ENCODE assay signal across 8 cellular contexts in the genomic region with DNA sequence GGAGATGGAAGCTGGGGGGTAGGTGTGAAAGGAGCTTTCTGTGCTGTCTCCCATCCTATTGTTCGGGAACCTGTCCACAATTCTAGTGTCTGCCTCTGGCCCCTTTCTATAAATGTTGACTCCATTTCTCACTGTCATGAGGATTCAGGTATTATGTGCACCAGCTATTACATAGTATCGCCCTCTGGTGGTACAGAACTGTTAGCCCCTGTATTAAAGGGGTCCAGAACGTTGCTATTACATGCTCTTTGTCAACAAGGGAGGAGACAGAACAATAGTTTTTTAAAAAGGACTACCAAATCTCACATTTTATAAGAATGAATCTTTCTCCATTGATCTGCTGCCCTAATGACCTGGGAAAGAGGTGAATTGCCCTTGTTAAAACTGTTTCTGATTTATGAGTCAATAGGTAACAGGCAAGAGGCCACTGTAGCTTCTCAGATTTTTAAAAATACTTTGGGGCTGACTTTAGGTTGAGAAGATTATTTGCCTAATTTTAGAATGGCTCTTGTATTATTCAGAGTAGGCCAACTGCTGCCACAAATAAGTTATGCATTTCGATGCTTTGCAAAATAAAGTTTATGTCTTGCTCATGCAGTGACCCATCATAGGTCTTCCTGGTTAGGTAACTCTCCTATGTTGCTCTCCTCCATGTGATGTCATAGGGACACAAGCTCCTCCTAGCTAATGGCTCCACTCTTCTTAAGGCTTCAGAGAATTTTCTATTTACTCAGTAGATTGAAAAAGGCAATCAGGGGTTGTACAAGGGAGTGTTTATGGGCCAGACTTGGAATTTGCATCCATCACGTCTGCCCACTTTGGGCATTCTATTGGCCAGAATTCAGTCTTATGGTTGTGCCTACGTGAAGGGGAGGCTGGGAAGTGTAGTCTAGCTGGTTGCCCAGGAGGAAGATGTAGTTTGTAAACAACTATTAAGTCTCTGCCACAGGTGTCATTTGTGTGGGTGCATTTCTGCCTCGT. TPM values are rescaled to one million over a fixed set of nuclear protein-coding genes. Genes with fewer than 3 reads are reported as not detected.
DNase-seq lines count a peak whose midpoint lies in the region; ATAC-seq and TF ChIP-seq lines count a peak whose summit lies in the region.

No MANE protein-coding gene starts in this region.

- CTCF ChIA-PET in activated CD8-positive, alpha-beta T cell treated with anti-CD3 and anti-CD28 coated beads for 36 hours (lab: Charles Lee) = interaction anchor here (0.6 to 2.5 kb wide), 31 partner anchors 10 to 225 kb away, joined by 3 to 15 read pairs (median 4); a partner anchor contains a TSS

- H3K4me1 ChIP-seq in right atrium auricular region = peaks cover 0 to 13% of the 10 kb centered on the region in 2 donors
- H3K4me1 ChIP-seq in testis = no peaks in the 10 kb centered on the region

- H3K9me3 Mint-ChIP-seq in CD14-positive monocyte = peaks cover 6 to 11% (median 10%) of the 10 kb centered on the region in 7 donors
- H3K9me3 Mint-ChIP-seq in activated CD8-positive, alpha-beta T cell treated with anti-CD3 and anti-CD28 coated beads for 36 hours = peaks cover 7% of the 10 kb centered on the region

- H3K36me3 ChIP-seq in right atrium auricular region (no peaks in the 10 kb centered on the region), testis (ENCODE audit: low read depth, missing control alignments) (no peaks in the 10 kb centered on the region)

- peaks cover 7 to 9% of the 10 kb centered on the region in 2 donors for H3K36me3 Mint-ChIP-seq in CD14-positive monocyte
- H3K36me3 Mint-ChIP-seq in activated CD8-positive, alpha-beta T cell treated with anti-CD3 and anti-CD28 coated beads for 36 hours (ENCODE audit: low read depth) = no peaks in the 10 kb centered on the region

- H3K27ac Mint-ChIP-seq in CD14-positive monocyte = peak overlapping the region; percentile 86 to 96 (median 94)
- H3K27ac Mint-ChIP-seq in activated CD8-positive, alpha-beta T cell treated with anti-CD3 and anti-CD28 coated beads for 36 hours = no peak overlapping the region

- in situ Hi-C loops in GM13977 (cut with MboI; ENCODE audit: low pct_unique_long_range_greater_than_20kb, low sequenced_read_pairs, unreplicated experiment) = no loop called here

- H3K4me3 ChIP-seq in right atrium auricular region (no peak overlapping the region), testis (no peak overlapping the region)

- H3K27me3 Mint-ChIP-seq in CD14-positive monocyte (ENCODE audit: low read depth in 3 of 3) = peaks cover 0 to 2% (median 0%) of the 10 kb centered on the region in 3 donors
- peaks cover 12% of the 10 kb centered on the region for H3K27me3 Mint-ChIP-seq in activated CD8-positive, alpha-beta T cell treated with anti-CD3 and anti-CD28 coated beads for 36 hours

- H3K9me3 ChIP-seq in right atrium auricular region (peaks cover 0 to 8% of the 10 kb centered on the region in 2 donors), testis (no peaks in the 10 kb centered on the region)

- DNase-seq in CD14-positive monocyte (ENCODE audit: low spot score) = no peak
- peak; percentile 68 for DNase-seq in GM13977 (ENCODE audit: low spot score)
- DNase-seq in NCI-H2029 treated with DMSO at 0.1 percent for 48 hours (lab: John Stamatoyannopoulos, UW) = peak; percentile 75
- peak; percentile 51 for DNase-seq in activated CD8-positive, alpha-beta T cell treated with anti-CD3 and anti-CD28 coated beads for 36 hours
- DNase-seq in right atrium auricular region (ENCODE audit: low spot score) = no peak
- DNase-seq in testis = peak; percentile 43
- DNase-seq in nucleus accumbens (lab: John Stamatoyannopoulos, UW) = no peak

- POLR2A ChIA-PET in activated CD8-positive, alpha-beta T cell treated with anti-CD3 and anti-CD28 coated beads for 36 hours (lab: Charles Lee) = no interaction called here

- H3K27ac ChIP-seq in right atrium auricular region = no peak overlapping the region
- H3K27ac ChIP-seq in testis = no peak overlapping the region

- no peak for TF ChIP-seq POLR2A in testis (IDR thresholded peaks at IDR 0.05)

- H3K27me3 ChIP-seq in right atrium auricular region = no peaks in the 10 kb centered on the region
- no peaks in the 10 kb centered on the region for H3K27me3 ChIP-seq in testis

- peak; percentile 85 for ATAC-seq in HG02870 (IDR thresholded peaks at IDR 0.05; ENCODE audit: unreplicated experiment)
- peak; percentile 97 for ATAC-seq in activated CD8-positive, alpha-beta T cell treated with anti-CD3 and anti-CD28 coated beads for 36 hours

- intact Hi-C loops in CD14-positive monocyte (cut with micrococcal nuclease) = loop anchor here in 1 of 2 donors (10.0 kb wide), 1 partner anchor 52 kb away; no protein-coding TSS in a partner anchor
- intact Hi-C loops in activated CD8-positive, alpha-beta T cell treated with anti-CD3 and anti-CD28 coated beads for 36 hours (cut with micrococcal nuclease) = no loop called here
- intact Hi-C loops in testis (cut with DNase I; ENCODE audit: low total_unique reads) = no loop called here

- WGBS in testis, 2 donors = 63 to 71% methylated on average over 7 of the region's 7 CpGs

- no peak overlapping the region for H3K4me3 Mint-ChIP-seq in CD14-positive monocyte
- no peak overlapping the region for H3K4me3 Mint-ChIP-seq in activated CD8-positive, alpha-beta T cell treated with anti-CD3 and anti-CD28 coated beads for 36 hours

- TF ChIP-seq CTCF in CD14-positive monocyte (IDR thresholded peaks at IDR 0.05) (peak; percentile 78), GM13977 (IDR thresholded peaks at IDR 0.05; ENCODE audit: extremely low read depth, insufficient read depth, missing control alignments) (peak; percentile 72), right atrium auricular region (IDR thresholded peaks at IDR 0.05) (peak; percentile 56 to 73), testis (IDR thresholded peaks at IDR 0.05) (peak in 2 of 3 experiments; percentile 49 to 63)
- peak; percentile 77 for TF ChIP-seq CTCF in activated CD8-positive, alpha-beta T cell treated with anti-CD3 and anti-CD28 coated beads for 36 hours (IDR thresholded peaks at IDR 0.05)

- H3K4me1 Mint-ChIP-seq in CD14-positive monocyte = peaks cover 77% of the 10 kb centered on the region
- peaks cover 4% of the 10 kb centered on the region for H3K4me1 Mint-ChIP-seq in activated CD8-positive, alpha-beta T cell treated with anti-CD3 and anti-CD28 coated beads for 36 hours (ENCODE audit: low read depth)

RNA-seq across cellular contexts. Expression of a gene that starts 20.8 kb away (rescaled TPM):
- polyA plus RNA-seq in CD14-positive monocyte (under 1 TPM; 0.14 to 0.15 TPM), testis (ENCODE audit: insufficient read depth, low read depth, low replicate concordance) (not detected)
- not detected for total RNA-seq in activated CD8-positive, alpha-beta T cell treated with anti-CD3 and anti-CD28 coated beads for 36 hours
- total RNA-seq in right atrium auricular region (not detected), testis (not detected)

RNA-seq across cellular contexts. Expression of a gene that starts 25.8 kb away (rescaled TPM):
- polyA plus RNA-seq in CD14-positive monocyte = under 1 TPM; 0.29 to 0.50 TPM
- not detected for total RNA-seq in activated CD8-positive, alpha-beta T cell treated with anti-CD3 and anti-CD28 coated beads for 36 hours
- not detected for total RNA-seq in right atrium auricular region
- under 1 TPM; 0.06 to 0.16 TPM for total RNA-seq in testis
- 1.1 TPM for polyA plus RNA-seq in testis (ENCODE audit: insufficient read depth, low read depth, low replicate concordance)

RNA-seq across cellular contexts. Expression of a gene that starts 27.4 kb away (rescaled TPM):
- polyA plus RNA-seq in CD14-positive monocyte (100 to 1,000 TPM; 352 to 443 TPM), testis (ENCODE audit: insufficient read depth, low read depth, low replicate concordance) (92.9 TPM)
- total RNA-seq in activated CD8-positive, alpha-beta T cell treated with anti-CD3 and anti-CD28 coated beads for 36 hours = 100 to 1,000 TPM; 170 to 179 TPM
- total RNA-seq in right atrium auricular region (100 to 1,000 TPM; 149 to 179 TPM), testis (100 to 1,000 TPM; 178 to 191 TPM)

Comparison
In these comparisons a context has a peak if more than half of its experiments do, and no peak if none do; other contexts are left out.
1. DNase-seq: peak in GM13977 (single experiment), NCI-H2029 treated with DMSO at 0.1 percent for 48 hours (single experiment), activated CD8-positive, alpha-beta T cell treated with anti-CD3 and anti-CD28 coated beads for 36 hours (single experiment) and testis (single experiment); none in CD14-positive monocyte (single experiment), right atrium auricular region (single experiment) and nucleus accumbens (0 of 56).
2. Peak in every context shown above with its lines, with median percentiles within 50 percentile points of each other: CTCF ChIP-seq.